17 cellular contexts compared by ENCODE assay signal in the genomic region with DNA sequence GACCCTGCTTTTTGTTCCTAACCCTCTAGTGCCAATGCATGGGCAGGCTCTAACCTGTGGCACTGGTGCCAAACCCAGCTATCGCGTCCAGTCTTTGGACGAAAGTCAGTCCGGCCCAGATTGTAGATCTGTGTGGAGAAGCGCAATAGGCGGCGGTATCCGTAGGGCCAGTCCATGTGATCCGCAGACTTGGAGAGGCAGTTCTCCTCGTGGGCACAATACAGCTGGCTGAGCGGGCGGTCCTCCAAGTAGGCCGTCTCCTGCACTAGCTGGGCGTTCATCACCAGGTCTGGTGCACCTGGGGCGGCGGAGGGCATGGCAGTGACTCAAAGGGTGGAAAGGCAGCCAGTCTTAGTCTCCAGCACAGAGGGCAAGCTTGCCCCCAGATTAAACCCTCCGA. TPM values are rescaled to one million over a fixed set of nuclear protein-coding genes. Genes with fewer than 3 reads are reported as not detected.
DNase-seq lines count a peak whose midpoint lies in the region; TF ChIP-seq lines count a peak whose summit lies in the region.
"Had no signal": no experiment of that assay in that cellular context is flagged by ENCODE, and none has a peak within 500 bp of the region (broad histone marks: within the 10 kb centered on the region; RNA-seq: fewer than 3 reads in every experiment).

No MANE protein-coding gene starts in this region.

- no peak overlapping the region for H2AFZ ChIP-seq in neuronal stem cell (ENCODE audit: low read length)

- H3K36me3 Mint-ChIP-seq in endodermal cell (ENCODE audit: low read depth), result no peaks in the 10 kb centered on the region

- peak overlapping the region; percentile 44 for H3K18ac ChIP-seq in neuronal stem cell (ENCODE audit: low read length)

- TF ChIP-seq RAD21 in Ishikawa (IDR thresholded peaks at IDR 0.05; ENCODE audit: low read depth), result no peak

- 85% methylated on average over 11 to 17 of the region's 17 CpGs for WGBS in endodermal cell (ENCODE audit: insufficient coverage in 1 of 2, insufficient read length in 1 of 2), 2 experiments
- no CpG with 5 or more reads among the region's 17 CpGs for WGBS in neuronal stem cell (ENCODE audit: extremely low coverage in 2 of 2, insufficient read length in 2 of 2, insufficient replicate concordance in 1 of 2), 2 donors

- H3K23ac ChIP-seq in neuronal stem cell (ENCODE audit: low read depth, low read length, poor library complexity), result no peak overlapping the region

- H3K4me2 ChIP-seq in neuronal stem cell (ENCODE audit: insufficient read depth, low read length, poor library complexity, severe bottlenecking), result no peak overlapping the region

- H2AK5ac ChIP-seq in neuronal stem cell (ENCODE audit: low read depth, low read length), result no peak overlapping the region

- H3K27ac ChIP-seq in endodermal cell (ENCODE audit: low read depth, low read length), result no peak overlapping the region
- no peak overlapping the region for H3K27ac ChIP-seq in neuronal stem cell (replicated peaks; ENCODE audit: low read length)

- no peaks in the 10 kb centered on the region for H3K27me3 Mint-ChIP-seq in endodermal cell (ENCODE audit: insufficient read depth)
- H3K27me3 Mint-ChIP-seq: CD8-positive, alpha-beta memory T cell had no signal

- DNase-seq in G401 (ENCODE audit: low spot score), result peak; percentile 63
- peak; percentile 45 for DNase-seq in endodermal cell
- no peak for DNase-seq in neuronal stem cell (ENCODE audit: low spot score)
- no peak for DNase-seq in T-helper 1 cell
- DNase-seq in MG63, result no peak
- DNase-seq in NCI-H2227 treated with DMSO at 0.1 percent for 48 hours (lab: John Stamatoyannopoulos, UW), result no peak
- DNase-seq: ACHN; CD8-positive, alpha-beta memory T cell; DMS53; EL; NCI-H1048; NCI-H1436; NCI-H1930; NCI-H2171; Right ventricle myocardium superior had no signal

- no peak overlapping the region for H4K8ac ChIP-seq in neuronal stem cell (ENCODE audit: low read depth, low read length)

- H3K4ac ChIP-seq in neuronal stem cell (ENCODE audit: low read length), result no peak overlapping the region

- TF ChIP-seq EP300 in Ishikawa (IDR thresholded peaks at IDR 0.05; ENCODE audit: borderline replicate concordance), result no peak; the same call in 1 of the 2 replicates

- H3K27me3 ChIP-seq in endodermal cell (ENCODE audit: control insufficient read depth, insufficient read depth, low read length, poor library complexity, severe bottlenecking), result no peaks in the 10 kb centered on the region
- no peaks in the 10 kb centered on the region for H3K27me3 ChIP-seq in neuronal stem cell (ENCODE audit: control insufficient read depth in 3 of 3, insufficient read depth in 3 of 3, low read depth in 1 of 3, low read length in 3 of 3)
- no peaks in the 10 kb centered on the region for H3K27me3 ChIP-seq in MG63

- H2BK5ac ChIP-seq in neuronal stem cell (ENCODE audit: low read length), result no peak overlapping the region

- no peaks in the 10 kb centered on the region for H3K9me3 Mint-ChIP-seq in endodermal cell
- H3K9me3 Mint-ChIP-seq: CD8-positive, alpha-beta memory T cell had no signal

- no peak overlapping the region for H2BK120ac ChIP-seq in neuronal stem cell (ENCODE audit: low read depth, low read length)

- H3K4me1 Mint-ChIP-seq in endodermal cell, result peaks cover 5% of the 10 kb centered on the region
- H3K4me1 Mint-ChIP-seq: CD8-positive, alpha-beta memory T cell had no signal

- no peak overlapping the region for H4K91ac ChIP-seq in neuronal stem cell (ENCODE audit: low read depth, low read length, poor library complexity)

- H3K4me1 ChIP-seq in endodermal cell (ENCODE audit: control insufficient read depth, insufficient read depth, low read length), result peaks cover 10% of the 10 kb centered on the region
- peaks cover 12 to 16% of the 10 kb centered on the region in 2 donors for H3K4me1 ChIP-seq in neuronal stem cell (ENCODE audit: control insufficient read depth in 2 of 2, insufficient read depth in 1 of 2, low read depth in 1 of 2, low read length in 2 of 2)

- no peak overlapping the region for H3K14ac ChIP-seq in neuronal stem cell (ENCODE audit: low read length)

- no peak overlapping the region for H2BK15ac ChIP-seq in neuronal stem cell (ENCODE audit: low read length)

- no peak overlapping the region for H3K27ac Mint-ChIP-seq in endodermal cell

- no peak overlapping the region for H3K4me3 ChIP-seq in endodermal cell (ENCODE audit: low read length)
- no peak overlapping the region for H3K4me3 ChIP-seq in neuronal stem cell (ENCODE audit: low read length in 2 of 2)
- no peak overlapping the region for H3K4me3 ChIP-seq in MG63

- in situ Hi-C loops in G401 (cut with HindIII; ENCODE audit: low sequenced_read_pairs), result no loop called here

- TF ChIP-seq CTCF in endodermal cell (conservative IDR thresholded peaks at IDR 0.05), result no peak

- H3K9me3 ChIP-seq in endodermal cell (ENCODE audit: control insufficient read depth, low read length), result no peaks in the 10 kb centered on the region
- no peaks in the 10 kb centered on the region for H3K9me3 ChIP-seq in neuronal stem cell (replicated peaks in 1 of 2; ENCODE audit: control insufficient read depth in 2 of 2, insufficient read depth in 1 of 2, low read depth in 1 of 2, low read length in 2 of 2)
- no peaks in the 10 kb centered on the region for H3K9me3 ChIP-seq in MG63

- no peak overlapping the region for H2BK12ac ChIP-seq in neuronal stem cell (ENCODE audit: low read length)

- H3K79me1 ChIP-seq in neuronal stem cell (ENCODE audit: low read depth, low read length), result peaks cover 4% of the 10 kb centered on the region

- H3K36me3 ChIP-seq in endodermal cell (ENCODE audit: control insufficient read depth, insufficient read depth, low read length) (peaks cover 3% of the 10 kb centered on the region), neuronal stem cell (replicated peaks in 1 of 2; ENCODE audit: control insufficient read depth in 2 of 2, insufficient read depth in 2 of 2, low read length in 2 of 2) (peaks cover 5 to 10% of the 10 kb centered on the region in 2 donors), MG63 (peaks cover 2% of the 10 kb centered on the region)

- H3K9ac ChIP-seq in endodermal cell (ENCODE audit: extremely low read depth, low read length, poor library complexity, severe bottlenecking), result no peak overlapping the region
- H3K9ac ChIP-seq in neuronal stem cell (ENCODE audit: low read depth, low read length, poor library complexity), result no peak overlapping the region

- H3K4me3 Mint-ChIP-seq in endodermal cell, result no peak overlapping the region
- H3K4me3 Mint-ChIP-seq: CD8-positive, alpha-beta memory T cell had no signal

TF ChIP-seq in Ishikawa, 13 proteins besides CTCF, POLR2A, EP300 and RAD21:
- TF ChIP-seq FOXM1 (IDR thresholded peaks at IDR 0.05; ENCODE audit: borderline replicate concordance, low read depth) (no peak), EGR1 (IDR thresholded peaks at IDR 0.05) (no peak), USF1 (IDR thresholded peaks at IDR 0.05) (peak; percentile 61; the same call in 1 of the 2 replicates), TCF12 (IDR thresholded peaks at IDR 0.05; ENCODE audit: low read depth) (peak; percentile 63; the same call in 1 of the 2 replicates), NFIC (IDR thresholded peaks at IDR 0.05) (peak; percentile 45), YY1 (IDR thresholded peaks at IDR 0.05; ENCODE audit: low read depth) (no peak), REST (IDR thresholded peaks at IDR 0.05; ENCODE audit: low read depth) (no peak), TEAD4 (IDR thresholded peaks at IDR 0.05) (0 out of 2 replicates have a peak, but pooled peaks have one; percentile 3), MAX (IDR thresholded peaks at IDR 0.05) (peak; percentile 52), TAF1 (IDR thresholded peaks at IDR 0.05; ENCODE audit: low read depth) (no peak), CEBPB (IDR thresholded peaks at IDR 0.05) (no peak), CREB1 (IDR thresholded peaks at IDR 0.05; ENCODE audit: low read depth) (no peak), ZBTB7A (IDR thresholded peaks at IDR 0.05; ENCODE audit: low read depth) (no peak)
TF ChIP-seq in Ishikawa: peak in this region for 5.

RNA-seq across cellular contexts. Expression of gene LOXL4, which starts 14.5 kb away (rescaled TPM):
- total RNA-seq in G401 (2014; rRNA removed; shearing (Covaris generic)), result not detected in 2 replicates
- total RNA-seq in endodermal cell, result under 1 TPM; 0.57 to 0.77 TPM
- polyA plus RNA-seq in endodermal cell (2013, experiment 1 of 2), result 4.0 TPM
- polyA plus RNA-seq in endodermal cell (2013, experiment 2 of 2), result 4.2 TPM
- polyA plus RNA-seq in neuronal stem cell (2013, experiment 1 of 2), result 1.9 TPM
- 1.9 TPM for polyA plus RNA-seq in neuronal stem cell (2013, experiment 2 of 2)
- total RNA-seq in MG63 (2014; rRNA removed; shearing (Covaris generic); ENCODE audit: low replicate concordance), result not detected in 2 replicates
- total RNA-seq: CD8-positive, alpha-beta memory T cell; OCI-LY7 had no signal

Comparison
In these comparisons a context has a peak if more than half of its experiments do, and no peak if none do; other contexts are left out.
1. DNase-seq: peak in G401 (single experiment) and endodermal cell (single experiment); none in neuronal stem cell (single experiment), T-helper 1 cell (0 of 5), MG63 (single experiment) and NCI-H2227 treated with DMSO at 0.1 percent for 48 hours (single experiment).